Comparison of ENCODE assay signal across 20 cellular contexts in the genomic region with DNA sequence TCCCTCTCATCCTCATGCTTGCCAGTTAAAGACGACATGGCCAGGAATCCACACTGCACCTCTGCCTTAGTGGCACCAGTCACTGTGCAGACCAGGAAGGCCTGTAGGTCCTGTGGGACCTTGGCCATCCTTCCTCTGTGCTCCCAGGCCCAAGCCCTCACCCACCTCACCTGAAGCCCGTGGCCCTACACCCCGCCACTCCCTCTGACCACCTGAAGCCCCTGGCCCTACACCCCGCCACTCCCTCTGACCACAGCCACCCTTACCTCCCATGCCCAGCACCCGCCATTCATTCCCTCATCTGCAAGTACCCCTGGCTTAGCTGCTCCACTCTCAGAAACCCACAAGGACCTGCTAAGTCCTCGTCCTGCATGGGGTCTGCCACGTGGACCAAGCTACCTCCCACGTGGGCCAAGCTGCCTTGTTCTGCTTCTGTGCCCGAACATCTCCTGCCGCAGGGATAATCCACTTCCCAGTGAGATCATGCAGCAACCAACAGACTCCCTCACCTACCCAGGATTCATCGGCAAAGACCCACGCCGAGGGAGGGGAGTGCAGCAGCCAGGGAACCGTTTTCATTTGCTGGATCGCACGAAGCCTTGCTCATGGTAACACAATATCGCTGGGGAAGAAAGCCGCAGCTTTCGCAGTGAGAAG.
"Had no signal": no experiment of that assay in that cellular context is flagged by ENCODE, and none has a peak within 500 bp of the region (broad histone marks: within the 10 kb centered on the region; RNA-seq: fewer than 3 reads in every experiment).

No MANE protein-coding gene starts in this region.

- FAIRE-seq: astrocyte, RCC 7860 had no signal

- H3K27ac ChIP-seq: KMS-11 had no signal

- H3K4me3 Mint-ChIP-seq: activated CD8-positive, alpha-beta T cell treated with anti-CD3 and anti-CD28 coated beads for 36 hours; activated naive CD8-positive, alpha-beta T cell treated with anti-CD3 and anti-CD28 coated beads, Interleukin-2, amount 50 U/mL, for 24 hours; activated T-cell treated with anti-CD3 and anti-CD28 coated beads, Interleukin-2, amount 50 U/mL, for 72 hours; brain; T-helper 1 cell treated with Interleukin-12 subunit alpha and Interleukin-12 subunit beta and Interleukin-4 antibody, amounts not matched to agents 30 μg/mL and 1 μg/mL, for 36 hours had no signal

- H3K36me3 Mint-ChIP-seq: activated naive CD4-positive, alpha-beta T cell treated with anti-CD3 and anti-CD28 coated beads, Interleukin-2, amount 50 U/mL, for 72 hours; brain had no signal

- H3K27me3 Mint-ChIP-seq: activated CD8-positive, alpha-beta T cell treated with anti-CD3 and anti-CD28 coated beads for 36 hours; activated naive CD8-positive, alpha-beta T cell treated with anti-CD3 and anti-CD28 coated beads, Interleukin-2, amount 50 U/mL, for 24 hours had no signal

- H3K9me3 Mint-ChIP-seq: activated CD8-positive, alpha-beta T cell treated with anti-CD3 and anti-CD28 coated beads for 36 hours; activated naive CD4-positive, alpha-beta T cell treated with anti-CD3 and anti-CD28 coated beads, Interleukin-2, amount 50 U/mL, for 72 hours; activated naive CD8-positive, alpha-beta T cell treated with anti-CD3 and anti-CD28 coated beads, Interleukin-2, amount 50 U/mL, for 24 hours; activated T-cell treated with anti-CD3 and anti-CD28 coated beads, Interleukin-2, amount 50 U/mL, for 72 hours; activated T-helper 2 cell treated with anti-CD3 and anti-CD28 coated beads, Interferon-gamma antibody, Interleukin-2, Interleukin-4, amounts not matched to agents 10 μg/mL and 5 μg/mL and 100 μg/mL, durations not matched to agents 14 hours and 24 hours and 36 hours; T-helper 1 cell treated with Interleukin-12 subunit alpha and Interleukin-12 subunit beta and Interleukin-4 antibody, amounts not matched to agents 30 μg/mL and 1 μg/mL, for 36 hours had no signal

- H3K27ac Mint-ChIP-seq: activated CD8-positive, alpha-beta T cell treated with anti-CD3 and anti-CD28 coated beads for 36 hours; activated naive CD4-positive, alpha-beta T cell treated with anti-CD3 and anti-CD28 coated beads, Interleukin-2, amount 50 U/mL, for 72 hours; activated naive CD8-positive, alpha-beta T cell treated with anti-CD3 and anti-CD28 coated beads, Interleukin-2, amount 50 U/mL, for 24 hours; activated T-cell treated with anti-CD3 and anti-CD28 coated beads, Interleukin-2, amount 50 U/mL, for 72 hours; activated T-helper 2 cell treated with anti-CD3 and anti-CD28 coated beads, Interferon-gamma antibody, Interleukin-2, Interleukin-4, amounts not matched to agents 10 μg/mL and 5 μg/mL and 100 μg/mL, durations not matched to agents 14 hours and 24 hours and 36 hours; T-helper 1 cell treated with Interleukin-12 subunit alpha and Interleukin-12 subunit beta and Interleukin-4 antibody, amounts not matched to agents 30 μg/mL and 1 μg/mL, for 36 hours had no signal

- ATAC-seq: activated CD8-positive, alpha-beta T cell treated with anti-CD3 and anti-CD28 coated beads for 36 hours; activated naive CD4-positive, alpha-beta T cell treated with anti-CD3 and anti-CD28 coated beads, Interleukin-2, amount 50 U/mL, for 72 hours; activated naive CD8-positive, alpha-beta T cell treated with anti-CD3 and anti-CD28 coated beads, Interleukin-2, amount 50 U/mL, for 24 hours; activated T-cell treated with anti-CD3 and anti-CD28 coated beads, Interleukin-2, amount 50 U/mL, for 72 hours; PC-3 had no signal

- H3K4me1 Mint-ChIP-seq: activated naive CD8-positive, alpha-beta T cell treated with anti-CD3 and anti-CD28 coated beads, Interleukin-2, amount 50 U/mL, for 24 hours had no signal

- H3K4me2 ChIP-seq: KMS-11 had no signal

- H3K9ac ChIP-seq: KMS-11 had no signal

- DNase-seq: activated CD4-positive, alpha-beta T cell treated with anti-CD3 and anti-CD28 coated beads for 4 hours; activated CD8-positive, alpha-beta memory T cell treated with anti-CD3 and anti-CD28 coated beads, Interleukin-2, amount 50 U/mL, for 4 hours; activated CD8-positive, alpha-beta T cell treated with anti-CD3 and anti-CD28 coated beads for 36 hours; activated naive CD4-positive, alpha-beta T cell treated with Interleukin-2 at 50 U/mL for 16 hours; activated naive CD8-positive, alpha-beta T cell treated with anti-CD3 and anti-CD28 coated beads, Interleukin-2, amount 50 U/mL, for 24 hours; activated T-cell treated with anti-CD3 and anti-CD28 coated beads, Interleukin-2, amount 50 U/mL, for 72 hours; amniotic stem cell; NCI-H1417 treated with DMSO at 0.1 percent for 48 hours; NCI-H1694; NCI-H2029; NCI-H524; PC-3; SHP77 treated with DMSO at 0.1 percent for 48 hours had no signal
